Comparison of ENCODE assay signal across 1 cellular context in genomic region chr16:2196162-2196980, GRCh38.
TF ChIP-seq lines count a peak whose summit lies in the region.

Gene CASKIN1 (minus strand): TSS chr16:2196605. CDS start chr16:2196432, 173 bp downstream.

TF ChIP-seq in A549, 52 proteins besides CTCF, POLR2A, EP300 and RAD21 (continued from another document):
- no peak for TF ChIP-seq TFCP2L1 (CRISPR knock-in tag; IDR thresholded peaks at IDR 0.05)
- TF ChIP-seq KDM5A (IDR thresholded peaks at IDR 0.05) = no peak
- no peak for TF ChIP-seq ZC3H11A (IDR thresholded peaks at IDR 0.05)
- no peak for TF ChIP-seq HMGXB4 (CRISPR knock-in tag; IDR thresholded peaks at IDR 0.05; ENCODE audit: borderline replicate concordance)
- TF ChIP-seq EHF (CRISPR knock-in tag; IDR thresholded peaks at IDR 0.05) = no peak
- TF ChIP-seq HEYL (CRISPR knock-in tag; IDR thresholded peaks at IDR 0.05) = no peak
- no peak for TF ChIP-seq FOXS1 (CRISPR knock-in tag; IDR thresholded peaks at IDR 0.05)
